1 cellular context compared by ENCODE assay signal in the genomic region with DNA sequence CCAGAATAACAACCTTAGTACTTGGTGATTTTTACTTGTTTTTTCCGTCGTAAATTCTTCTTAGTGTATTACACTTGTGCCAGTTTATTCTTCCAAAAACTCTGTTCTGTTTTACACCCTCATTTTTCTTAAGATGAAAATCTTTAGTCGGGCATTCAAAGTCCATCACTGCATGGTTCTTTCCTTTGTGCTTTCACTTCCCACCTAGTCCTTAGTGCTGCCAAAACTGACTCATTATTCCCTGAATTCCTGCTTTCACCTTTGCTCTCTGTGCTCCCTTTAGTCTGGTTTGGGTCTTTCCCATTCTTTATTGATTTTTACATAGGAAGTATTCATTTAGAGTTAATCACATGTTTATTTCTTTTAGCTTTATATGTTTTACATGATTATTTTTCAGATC.
TF ChIP-seq lines count a peak whose summit lies in the region.

No MANE protein-coding gene starts in this region.

TF ChIP-seq in H1, 55 proteins besides CTCF, POLR2A, EP300 and RAD21:
- TF ChIP-seq BRCA1 (IDR thresholded peaks at IDR 0.05; ENCODE audit: low read depth, low read length) (no peak), SIRT6 (IDR thresholded peaks at IDR 0.05; ENCODE audit: low read length) (no peak)
